ENCODE assay signal across 1 cellular context in the genomic region with DNA sequence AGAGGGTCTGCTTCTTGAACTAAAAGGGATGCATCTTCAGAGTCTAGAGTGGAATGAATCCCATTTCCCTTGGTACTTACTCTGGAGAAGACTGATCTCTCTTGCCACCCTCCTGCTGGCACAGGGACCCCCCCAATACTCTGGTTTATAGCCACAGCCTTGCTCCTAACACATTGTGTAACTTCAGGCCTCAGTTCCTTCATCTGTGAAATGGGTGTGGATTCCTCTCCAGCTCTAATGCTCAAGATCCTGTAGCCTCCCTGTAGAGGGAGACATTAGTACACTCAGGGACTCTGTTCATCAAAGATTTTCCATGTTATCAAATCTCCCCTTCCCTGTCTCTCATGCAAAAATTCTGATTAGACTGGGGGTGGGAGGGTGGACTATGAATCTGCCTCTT.
A peak's percentile ranks its signal among the peaks of the same experiment; 100 is the strongest.
TF ChIP-seq lines count a peak whose summit lies in the region.

No MANE protein-coding gene starts in this region.

TF ChIP-seq in H1, 55 proteins besides CTCF, POLR2A, EP300 and RAD21 (continued from another document):
- TF ChIP-seq, protein P1, sequence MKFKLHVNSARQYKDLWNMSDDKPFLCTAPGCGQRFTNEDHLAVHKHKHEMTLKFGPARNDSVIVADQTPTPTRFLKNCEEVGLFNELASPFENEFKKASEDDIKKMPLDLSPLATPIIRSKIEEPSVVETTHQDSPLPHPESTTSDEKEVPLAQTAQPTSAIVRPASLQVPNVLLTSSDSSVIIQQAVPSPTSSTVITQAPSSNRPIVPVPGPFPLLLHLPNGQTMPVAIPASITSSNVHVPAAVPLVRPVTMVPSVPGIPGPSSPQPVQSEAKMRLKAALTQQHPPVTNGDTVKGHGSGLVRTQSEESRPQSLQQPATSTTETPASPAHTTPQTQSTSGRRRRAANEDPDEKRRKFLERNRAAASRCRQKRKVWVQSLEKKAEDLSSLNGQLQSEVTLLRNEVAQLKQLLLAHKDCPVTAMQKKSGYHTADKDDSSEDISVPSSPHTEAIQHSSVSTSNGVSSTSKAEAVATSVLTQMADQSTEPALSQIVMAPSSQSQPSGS (IDR thresholded peaks at IDR 0.05; ENCODE audit: low read length) = no peak
- no peak for TF ChIP-seq CBX5 (IDR thresholded peaks at IDR 0.05; ENCODE audit: low read depth, low read length)
- peak; percentile 92; the same call in 1 of the 2 replicates for TF ChIP-seq KDM1A (IDR thresholded peaks at IDR 0.05; ENCODE audit: borderline replicate concordance, low read length)
- no peak for TF ChIP-seq RFX5 (IDR thresholded peaks at IDR 0.05; ENCODE audit: borderline replicate concordance, low read depth, low read length)
- TF ChIP-seq, protein P2, sequence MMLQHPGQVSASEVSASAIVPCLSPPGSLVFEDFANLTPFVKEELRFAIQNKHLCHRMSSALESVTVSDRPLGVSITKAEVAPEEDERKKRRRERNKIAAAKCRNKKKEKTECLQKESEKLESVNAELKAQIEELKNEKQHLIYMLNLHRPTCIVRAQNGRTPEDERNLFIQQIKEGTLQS (IDR thresholded peaks at IDR 0.05; ENCODE audit: insufficient read depth, low read depth, low read length) = no peak
